In genomic region chr7:106064836-106065559, GRCh38 we compare ENCODE assay signal across 8 cellular contexts. TPM values are rescaled to one million over a fixed set of nuclear protein-coding genes. Genes with fewer than 3 reads are reported as not detected.
DNase-seq lines count a peak whose midpoint lies in the region; ATAC-seq and TF ChIP-seq lines count a peak whose summit lies in the region.

No MANE protein-coding gene starts in this region.

- intact Hi-C loops in testis (cut with DNase I; ENCODE audit: low total_unique reads), result no loop called here

- WGBS in testis, 2 donors, result 31 to 39% methylated on average over 10 to 12 of the region's 12 CpGs

- no peaks in the 10 kb centered on the region for H3K36me3 ChIP-seq in testis (ENCODE audit: low read depth, missing control alignments)

- H3K4me1 ChIP-seq in testis, result peaks cover 21% of the 10 kb centered on the region

- no peaks in the 10 kb centered on the region for H3K9me3 ChIP-seq in testis

- no peak for TF ChIP-seq CTCF in testis (IDR thresholded peaks at IDR 0.05)

- TF ChIP-seq POLR2A in testis (IDR thresholded peaks at IDR 0.05), result no peak

- peak overlapping the region; percentile 25 to 72 for H3K27ac ChIP-seq in testis

- DNase-seq in DMS53 (lab: John Stamatoyannopoulos, UW), result peak; percentile 96
- peak; percentile 89 for DNase-seq in NCI-H2196 treated with DMSO at 0.1 percent for 48 hours (lab: John Stamatoyannopoulos, UW; ENCODE audit: unreplicated experiment)
- peak; percentile 22 to 47 for DNase-seq in cerebellar nuclear complex (lab: John Stamatoyannopoulos, UW)
- DNase-seq in left lobe of liver (ENCODE audit: low spot score), result peak; percentile 90
- peak; percentile 91 for DNase-seq in testis
- DNase-seq in stimulated activated naive CD8-positive, alpha-beta T cell treated with anti-CD3 and anti-CD28 coated beads, Interleukin-15, Interleukin-2, amounts not matched to agents 100 U/mL and 50 U/mL, for 24 hours, result no peak
- DNase-seq in stimulated activated CD4-positive, alpha-beta T cell treated with anti-CD3 and anti-CD28 coated beads, Interleukin-2, amount 100 ng/mL, for 48 hours, result no peak
- DNase-seq in stimulated activated naive CD4-positive, alpha-beta T cell treated with Interleukin-2 at 50 U/mL for 16 hours (lab: John Stamatoyannopoulos, UW), result no peak

- ATAC-seq in left lobe of liver, result peak; percentile 80
- ATAC-seq in stimulated activated naive CD8-positive, alpha-beta T cell treated with anti-CD3 and anti-CD28 coated beads, Interleukin-15, Interleukin-2, amounts not matched to agents 100 U/mL and 50 U/mL, for 24 hours, result no peak

- H3K4me3 ChIP-seq in testis, result no peak overlapping the region

- no peaks in the 10 kb centered on the region for H3K27me3 ChIP-seq in testis

RNA-seq across cellular contexts. Expression of gene SYPL1, which starts 47.1 kb away (rescaled TPM):
- total RNA-seq in left lobe of liver (22.7 TPM), testis (100 to 1,000 TPM in 1 of 2 donors, 10 to 100 TPM in 1; 100.0 to 116 TPM)
- 209 TPM for polyA plus RNA-seq in testis (ENCODE audit: insufficient read depth, low read depth, low replicate concordance)

Comparison
In these comparisons a context has a peak if more than half of its experiments do, and no peak if none do; other contexts are left out.
1. DNase-seq: peak in DMS53 (single experiment), NCI-H2196 treated with DMSO at 0.1 percent for 48 hours (single experiment), cerebellar nuclear complex (2 of 2), left lobe of liver (single experiment) and testis (single experiment); none in stimulated activated naive CD8-positive, alpha-beta T cell treated with anti-CD3 and anti-CD28 coated beads, Interleukin-15, Interleukin-2, amounts not matched to agents 100 U/mL and 50 U/mL, for 24 hours (single experiment), stimulated activated CD4-positive, alpha-beta T cell treated with anti-CD3 and anti-CD28 coated beads, Interleukin-2, amount 100 ng/mL, for 48 hours (0 of 2) and stimulated activated naive CD4-positive, alpha-beta T cell treated with Interleukin-2 at 50 U/mL for 16 hours (single experiment).